Comparison of ENCODE assay signal across 8 cellular contexts in the genomic region with DNA sequence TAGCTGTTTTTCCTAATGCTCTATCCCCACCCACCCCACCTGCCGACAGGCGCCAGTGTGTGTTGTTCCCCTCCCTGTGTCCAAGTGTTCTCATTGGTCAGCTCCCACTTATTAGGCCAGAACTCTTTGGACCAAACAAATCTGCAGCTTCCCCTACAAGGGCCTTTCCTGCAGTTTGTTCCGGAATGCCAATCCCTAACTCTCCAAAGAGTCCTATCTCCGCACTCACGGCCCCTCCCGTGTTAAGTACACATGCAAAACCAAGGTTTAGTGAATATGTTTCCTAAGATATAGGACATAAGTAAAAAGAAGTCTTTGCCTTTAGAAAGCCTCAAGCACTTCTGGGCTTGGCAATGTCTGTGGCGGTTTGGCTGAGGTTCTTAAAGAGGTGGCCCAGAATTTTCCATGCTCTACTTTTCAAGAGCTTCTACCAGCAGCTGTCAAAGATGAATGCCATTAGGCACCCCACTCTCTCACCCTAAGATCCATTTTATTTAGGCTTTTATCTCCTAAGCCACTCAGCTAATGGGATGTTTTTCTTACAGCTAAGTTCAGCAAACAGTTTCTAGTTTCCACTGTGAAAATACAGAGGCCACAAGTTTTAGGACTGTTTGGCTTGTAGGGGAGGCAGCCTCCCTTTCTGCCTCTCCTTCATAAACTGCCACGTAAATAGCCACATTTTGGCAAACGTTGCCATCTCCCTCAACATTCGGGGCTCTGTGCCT. TPM values are rescaled to one million over a fixed set of nuclear protein-coding genes. Genes with fewer than 3 reads are reported as not detected.
A peak's percentile ranks its signal among the peaks of the same experiment; 100 is the strongest.
DNase-seq lines count a peak whose midpoint lies in the region; TF ChIP-seq lines count a peak whose summit lies in the region.

No MANE protein-coding gene starts in this region.

- H3K4me3 ChIP-seq in right atrium auricular region (peak overlapping the region; percentile 88 to 91), skeletal muscle tissue (ENCODE audit: low read length in 3 of 3) (peak overlapping the region; percentile 84 to 95 (median 85))

- no peaks in the 10 kb centered on the region for H3K9me3 Mint-ChIP-seq in activated CD4-positive, alpha-beta T cell treated with anti-CD3 and anti-CD28 coated beads, Interleukin-2, amount 10 ng/mL, durations not matched to agents 24 days and 14 days
- no peaks in the 10 kb centered on the region for H3K9me3 Mint-ChIP-seq in activated naive CD8-positive, alpha-beta T cell (ENCODE audit: low read depth)

- H3K27ac ChIP-seq in right atrium auricular region (peak overlapping the region; percentile 96 to 99), skeletal muscle tissue (ENCODE audit: low read depth, low read length) (peak overlapping the region; percentile 97)

- peaks cover 38% of the 10 kb centered on the region for H3K4me1 Mint-ChIP-seq in activated CD4-positive, alpha-beta T cell treated with anti-CD3 and anti-CD28 coated beads, Interleukin-2, amount 10 ng/mL, durations not matched to agents 24 days and 14 days
- peaks cover 38% of the 10 kb centered on the region for H3K4me1 Mint-ChIP-seq in activated naive CD8-positive, alpha-beta T cell (ENCODE audit: low read depth)

- H3K36me3 Mint-ChIP-seq in activated CD4-positive, alpha-beta T cell treated with anti-CD3 and anti-CD28 coated beads, Interleukin-2, amount 10 ng/mL, durations not matched to agents 24 days and 14 days (ENCODE audit: low read depth), result peaks cover 27% of the 10 kb centered on the region
- peaks cover 4% of the 10 kb centered on the region for H3K36me3 Mint-ChIP-seq in activated naive CD8-positive, alpha-beta T cell

- H3K27me3 Mint-ChIP-seq in activated CD4-positive, alpha-beta T cell treated with anti-CD3 and anti-CD28 coated beads, Interleukin-2, amount 10 ng/mL, durations not matched to agents 24 days and 14 days, result peaks cover 8% of the 10 kb centered on the region
- no peaks in the 10 kb centered on the region for H3K27me3 Mint-ChIP-seq in activated naive CD8-positive, alpha-beta T cell

- no peaks in the 10 kb centered on the region for H3K27me3 ChIP-seq in right atrium auricular region
- H3K27me3 ChIP-seq in skeletal muscle tissue (ENCODE audit: control insufficient read depth in 3 of 3, insufficient read depth in 3 of 3, low read length in 3 of 3), result no peaks in the 10 kb centered on the region

- peak overlapping the region; percentile 93 to 98 (median 94) for H3K9ac ChIP-seq in skeletal muscle tissue (ENCODE audit: low read depth in 1 of 3, low read length in 3 of 3)

- intact Hi-C loops in activated CD4-positive, alpha-beta T cell treated with anti-CD3 and anti-CD28 coated beads, Interleukin-2, amount 10 ng/mL, durations not matched to agents 24 days and 14 days (cut with micrococcal nuclease), result loop anchor here (1.0 to 10.0 kb wide), 6 partner anchors 11 to 1600 kb away; a partner anchor contains a TSS

- peak overlapping the region; percentile 89 for H3K27ac Mint-ChIP-seq in activated CD4-positive, alpha-beta T cell treated with anti-CD3 and anti-CD28 coated beads, Interleukin-2, amount 10 ng/mL, durations not matched to agents 24 days and 14 days
- peak overlapping the region; percentile 24 for H3K27ac Mint-ChIP-seq in activated naive CD8-positive, alpha-beta T cell

- peaks cover 8% of the 10 kb centered on the region for H3K36me3 ChIP-seq in right atrium auricular region
- peaks cover 4 to 11% (median 11%) of the 10 kb centered on the region in 3 donors for H3K36me3 ChIP-seq in skeletal muscle tissue (ENCODE audit: control insufficient read depth in 3 of 3, insufficient read depth in 3 of 3, low read length in 3 of 3)

- H3K9me3 ChIP-seq in right atrium auricular region (no peaks in the 10 kb centered on the region), skeletal muscle tissue (ENCODE audit: control insufficient read depth in 3 of 3, low read length in 3 of 3) (no peaks in the 10 kb centered on the region)

- peaks cover 0 to 63% of the 10 kb centered on the region in 2 donors for H3K4me1 ChIP-seq in right atrium auricular region
- H3K4me1 ChIP-seq in skeletal muscle tissue (ENCODE audit: control insufficient read depth in 3 of 3, insufficient read depth in 3 of 3, low read length in 3 of 3), result peaks cover 39 to 55% (median 50%) of the 10 kb centered on the region in 3 donors

- peak overlapping the region; percentile 90 for H3K4me3 Mint-ChIP-seq in activated CD4-positive, alpha-beta T cell treated with anti-CD3 and anti-CD28 coated beads, Interleukin-2, amount 10 ng/mL, durations not matched to agents 24 days and 14 days
- peak overlapping the region; percentile 91 for H3K4me3 Mint-ChIP-seq in activated naive CD8-positive, alpha-beta T cell

- TF ChIP-seq CTCF in right atrium auricular region (IDR thresholded peaks at IDR 0.05), result no peak

- no peak for DNase-seq in activated CD4-positive, alpha-beta T cell treated with anti-CD3 and anti-CD28 coated beads, Interleukin-2, amount 10 ng/mL, durations not matched to agents 24 days and 14 days
- DNase-seq in activated CD4-positive, alpha-beta T cell treated with anti-CD3 and anti-CD28 coated beads, Interleukin-2, amount 50 U/mL, for 1 hour, result no peak
- DNase-seq in right atrium auricular region (ENCODE audit: low spot score), result no peak
- no peak for DNase-seq in NOMO-1 treated with dmso at 0.1 percent for 144 hours (lab: John Stamatoyannopoulos, UW; ENCODE audit: unreplicated experiment)
- DNase-seq in SKM-1 treated with dmso at 0.1 percent for 144 hours (lab: John Stamatoyannopoulos, UW; ENCODE audit: unreplicated experiment), result no peak
- no peak for DNase-seq in stimulated activated naive CD4-positive, alpha-beta T cell (lab: John Stamatoyannopoulos, UW)

RNA-seq across cellular contexts. Expression of a gene that starts 1.6 kb away (rescaled TPM):
- 94.1 and 98.7 TPM in 2 replicates for total RNA-seq in activated CD4-positive, alpha-beta T cell treated with anti-CD3 and anti-CD28 coated beads, Interleukin-2, amount 10 ng/mL, durations not matched to agents 24 days and 14 days
- total RNA-seq in right atrium auricular region (100 to 1,000 TPM; 414 to 561 TPM), skeletal muscle tissue (64.7 TPM)

RNA-seq across cellular contexts. Expression of a gene that starts 34.0 kb away (rescaled TPM):
- total RNA-seq in activated CD4-positive, alpha-beta T cell treated with anti-CD3 and anti-CD28 coated beads, Interleukin-2, amount 10 ng/mL, durations not matched to agents 24 days and 14 days, result 0.51 TPM in 1 of 2 replicates, not detected in the other
- total RNA-seq in right atrium auricular region (not detected), skeletal muscle tissue (not detected)

RNA-seq across cellular contexts. Expression of a gene that starts 39.7 kb away (rescaled TPM):
- 18.1 and 20.9 TPM in 2 replicates for total RNA-seq in activated CD4-positive, alpha-beta T cell treated with anti-CD3 and anti-CD28 coated beads, Interleukin-2, amount 10 ng/mL, durations not matched to agents 24 days and 14 days
- total RNA-seq in right atrium auricular region (10 to 100 TPM; 30.7 to 47.9 TPM), skeletal muscle tissue (39.1 TPM)
